Comparison of ENCODE assay signal across 8 cellular contexts in genomic region chr3:138417559-138417982, GRCh38. TPM values are rescaled to one million over a fixed set of nuclear protein-coding genes. Genes with fewer than 3 reads are reported as not detected.
DNase-seq lines count a peak whose midpoint lies in the region; ATAC-seq and TF ChIP-seq lines count a peak whose summit lies in the region.

No MANE protein-coding gene starts in this region.

- intact Hi-C loops in activated CD4-positive, alpha-beta T cell treated with anti-CD3 and anti-CD28 coated beads, Interleukin-2, amount 10 ng/mL, durations not matched to agents 24 days and 14 days (cut with micrococcal nuclease): loop anchor here (1.0 to 10.0 kb wide), 3 partner anchors 175 to 506 kb away; partner anchors contain the start of genes ARMC8 and CEP70
- intact Hi-C loops in lower leg skin (cut with DNase I; ENCODE audit: low total_unique reads): loop anchor here (5.0 kb wide), 1 partner anchor 175 kb away; the partner anchor contains the start of gene CEP70

- H3K36me3 Mint-ChIP-seq in activated CD4-positive, alpha-beta T cell treated with anti-CD3 and anti-CD28 coated beads, Interleukin-2, amount 10 ng/mL, durations not matched to agents 24 days and 14 days (ENCODE audit: low read depth): no peaks in the 10 kb centered on the region

- no peak overlapping the region for H3K4me3 ChIP-seq in lower leg skin (ENCODE audit: low read depth, poor library complexity, severe bottlenecking)

- H3K4me3 Mint-ChIP-seq in activated CD4-positive, alpha-beta T cell treated with anti-CD3 and anti-CD28 coated beads, Interleukin-2, amount 10 ng/mL, durations not matched to agents 24 days and 14 days: no peak overlapping the region

- H3K27ac Mint-ChIP-seq in activated CD4-positive, alpha-beta T cell treated with anti-CD3 and anti-CD28 coated beads, Interleukin-2, amount 10 ng/mL, durations not matched to agents 24 days and 14 days: no peak overlapping the region

- TF ChIP-seq CTCF in lower leg skin (IDR thresholded peaks at IDR 0.05): peak in 1 of 3 donors; percentile 33

- DNase-seq in AML-193 (lab: John Stamatoyannopoulos, UW) (peak; percentile 72 to 78), NCI-H524 treated with DMSO at 0.1 percent for 48 hours (lab: John Stamatoyannopoulos, UW) (peak; percentile 64), dedifferentiated amniotic fluid mesenchymal stem cell (ENCODE audit: extremely low spot score) (peak; percentile 78), lower leg skin (ENCODE audit: low spot score in 2 of 2) (peak; percentile 73 to 94)
- DNase-seq in activated CD4-positive, alpha-beta T cell treated with anti-CD3 and anti-CD28 coated beads, Interleukin-2, amount 10 ng/mL, durations not matched to agents 24 days and 14 days: peak; percentile 88
- DNase-seq in stimulated activated CD4-positive, alpha-beta T cell treated with anti-CD3 and anti-CD28 coated beads, TNF-alpha, amount 100 ng/mL, for 24 hours (ENCODE audit: low read depth in 3 of 3): peak; percentile 30 to 61 (median 42)

- peaks cover 2% of the 10 kb centered on the region for H3K4me1 Mint-ChIP-seq in activated CD4-positive, alpha-beta T cell treated with anti-CD3 and anti-CD28 coated beads, Interleukin-2, amount 10 ng/mL, durations not matched to agents 24 days and 14 days

- 16 to 19% methylated on average over 7 of the region's 7 CpGs for WGBS in lower leg skin, 2 donors

- ATAC-seq in GM19035 (IDR thresholded peaks at IDR 0.05; ENCODE audit: unreplicated experiment): peak; percentile 79
- peak; percentile 85 for ATAC-seq in HG03432 (IDR thresholded peaks at IDR 0.05; ENCODE audit: unreplicated experiment)

- no peak for TF ChIP-seq POLR2A in lower leg skin (IDR thresholded peaks at IDR 0.05)

- no peaks in the 10 kb centered on the region for H3K9me3 Mint-ChIP-seq in activated CD4-positive, alpha-beta T cell treated with anti-CD3 and anti-CD28 coated beads, Interleukin-2, amount 10 ng/mL, durations not matched to agents 24 days and 14 days

- peaks cover 11% of the 10 kb centered on the region for H3K27me3 Mint-ChIP-seq in activated CD4-positive, alpha-beta T cell treated with anti-CD3 and anti-CD28 coated beads, Interleukin-2, amount 10 ng/mL, durations not matched to agents 24 days and 14 days

RNA-seq across cellular contexts. Expression of gene ESYT3, which starts 16.8 kb away (rescaled TPM):
- total RNA-seq in activated CD4-positive, alpha-beta T cell treated with anti-CD3 and anti-CD28 coated beads, Interleukin-2, amount 10 ng/mL, durations not matched to agents 24 days and 14 days: 0.17 and 0.23 TPM in 2 replicates
- 10 to 100 TPM; 44.5 to 59.5 (median 47.1) TPM for total RNA-seq in lower leg skin

Comparison
In these comparisons a context has a peak if more than half of its experiments do, and no peak if none do; other contexts are left out.
1. RNA of gene ESYT3, which starts 16.8 kb away (total RNA-seq): 44.5 to 59.5 TPM in lower leg skin; 0.17 to 0.23 TPM in activated CD4-positive, alpha-beta T cell treated with anti-CD3 and anti-CD28 coated beads, Interleukin-2, amount 10 ng/mL, durations not matched to agents 24 days and 14 days; every median in the first group is over 10 times any median in the second.
2. Peak in every context shown above with its lines, with median percentiles within 50 percentile points of each other: DNase-seq.